ENCODE assay signal across 14 cellular contexts in the genomic region with DNA sequence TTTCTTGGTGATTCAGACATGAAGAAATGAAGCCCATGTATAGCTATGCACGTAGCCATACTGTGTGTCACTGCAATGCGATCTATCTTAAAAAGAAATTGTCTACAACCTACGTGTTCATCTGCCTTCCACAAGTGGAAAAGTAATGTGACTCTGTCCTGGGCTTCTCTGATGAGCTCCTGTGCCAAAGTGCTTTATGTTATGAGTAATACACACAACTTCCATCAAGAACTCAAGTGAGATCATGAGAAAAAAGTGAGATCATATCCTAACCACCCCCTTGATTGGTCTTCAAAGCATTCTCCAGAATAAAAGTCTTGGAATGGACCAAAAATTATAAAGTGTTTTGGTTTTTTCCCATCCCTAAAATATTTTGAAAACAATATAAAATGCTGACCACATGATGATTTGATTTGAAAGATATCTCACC.
DNase-seq lines count a peak whose midpoint lies in the region; ATAC-seq and TF ChIP-seq lines count a peak whose summit lies in the region.
"Had no signal": no experiment of that assay in that cellular context is flagged by ENCODE, and none has a peak within 500 bp of the region (broad histone marks: within the 10 kb centered on the region; RNA-seq: fewer than 3 reads in every experiment).

No MANE protein-coding gene starts in this region.

- TF ChIP-seq CTCF in fibroblast of pulmonary artery (IDR thresholded peaks at IDR 0.05; ENCODE audit: low read length, missing control alignments) (no peak), GM10266 (IDR thresholded peaks at IDR 0.05; ENCODE audit: control insufficient read depth, insufficient read depth, low read depth, missing control alignments) (no peak)

- H3K4me1 ChIP-seq in SJSA1 (replicated peaks), result peaks cover 63% of the 10 kb centered on the region
- H3K4me1 ChIP-seq: Caco-2 had no signal

- ATAC-seq in GM19463 (IDR thresholded peaks at IDR 0.05; ENCODE audit: unreplicated experiment) (no peak), GM18909 (IDR thresholded peaks at IDR 0.05; ENCODE audit: poor library complexity, unreplicated experiment) (no peak)
- ATAC-seq: activated T-cell treated with anti-CD3 and anti-CD28 coated beads, Interleukin-2, amount 50 U/mL, for 72 hours; K562; WTC11 had no signal

- H3K27ac ChIP-seq in SJSA1, result peak overlapping the region; percentile 40

- DNase-seq in GM03348 (ENCODE audit: low spot score) (peak; percentile 61), SJSA1 (ENCODE audit: low read depth in 1 of 2, low spot score in 2 of 2) (peak in 1 of 2 experiments; percentile 36), fibroblast of pulmonary artery (ENCODE audit: low read depth) (peak; percentile 84), skeletal muscle cell (ENCODE audit: low read depth) (peak; percentile 97), GM10266 (ENCODE audit: extremely low spot score) (no peak), HUDEP-2 (lab: John Stamatoyannopoulos, UW; ENCODE audit: unreplicated experiment in 76 of 76) (no peak)
- DNase-seq: activated T-cell treated with anti-CD3 and anti-CD28 coated beads, Interleukin-2, amount 50 U/mL, for 72 hours; Caco-2; heart right ventricle; OCI-M1 had no signal

- no peak overlapping the region for H3K4me3 ChIP-seq in SJSA1
- H3K4me3 ChIP-seq in fibroblast of pulmonary artery (replicated peaks; ENCODE audit: low read depth, low read length), result no peak overlapping the region
- H3K4me3 ChIP-seq in skeletal muscle cell (ENCODE audit: low read depth, low read length), result no peak overlapping the region
- H3K4me3 ChIP-seq: heart right ventricle, K562 had no signal

- H3K9me3 ChIP-seq in SJSA1 (replicated peaks), result no peaks in the 10 kb centered on the region
- H3K9me3 ChIP-seq: Caco-2, heart right ventricle had no signal

- peaks cover 66% of the 10 kb centered on the region for H3K36me3 ChIP-seq in SJSA1

- H3K27me3 ChIP-seq in SJSA1 (replicated peaks), result no peaks in the 10 kb centered on the region
- H3K27me3 ChIP-seq: heart right ventricle had no signal

Comparison
In these comparisons a context has a peak if more than half of its experiments do, and no peak if none do; other contexts are left out.
1. DNase-seq: peak in GM03348 (single experiment), fibroblast of pulmonary artery (single experiment) and skeletal muscle cell (single experiment); none in GM10266 (single experiment) and HUDEP-2 (0 of 76).